ENCODE assay signal across 3 cellular contexts in genomic region chr14:38546932-38547551, GRCh38.
TF ChIP-seq lines count a peak whose summit lies in the region.

No MANE protein-coding gene starts in this region.

TF ChIP-seq in GM23338, 12 proteins besides CTCF, POLR2A, EP300 and RAD21 (continued from another document):
- TF ChIP-seq, protein P1, sequence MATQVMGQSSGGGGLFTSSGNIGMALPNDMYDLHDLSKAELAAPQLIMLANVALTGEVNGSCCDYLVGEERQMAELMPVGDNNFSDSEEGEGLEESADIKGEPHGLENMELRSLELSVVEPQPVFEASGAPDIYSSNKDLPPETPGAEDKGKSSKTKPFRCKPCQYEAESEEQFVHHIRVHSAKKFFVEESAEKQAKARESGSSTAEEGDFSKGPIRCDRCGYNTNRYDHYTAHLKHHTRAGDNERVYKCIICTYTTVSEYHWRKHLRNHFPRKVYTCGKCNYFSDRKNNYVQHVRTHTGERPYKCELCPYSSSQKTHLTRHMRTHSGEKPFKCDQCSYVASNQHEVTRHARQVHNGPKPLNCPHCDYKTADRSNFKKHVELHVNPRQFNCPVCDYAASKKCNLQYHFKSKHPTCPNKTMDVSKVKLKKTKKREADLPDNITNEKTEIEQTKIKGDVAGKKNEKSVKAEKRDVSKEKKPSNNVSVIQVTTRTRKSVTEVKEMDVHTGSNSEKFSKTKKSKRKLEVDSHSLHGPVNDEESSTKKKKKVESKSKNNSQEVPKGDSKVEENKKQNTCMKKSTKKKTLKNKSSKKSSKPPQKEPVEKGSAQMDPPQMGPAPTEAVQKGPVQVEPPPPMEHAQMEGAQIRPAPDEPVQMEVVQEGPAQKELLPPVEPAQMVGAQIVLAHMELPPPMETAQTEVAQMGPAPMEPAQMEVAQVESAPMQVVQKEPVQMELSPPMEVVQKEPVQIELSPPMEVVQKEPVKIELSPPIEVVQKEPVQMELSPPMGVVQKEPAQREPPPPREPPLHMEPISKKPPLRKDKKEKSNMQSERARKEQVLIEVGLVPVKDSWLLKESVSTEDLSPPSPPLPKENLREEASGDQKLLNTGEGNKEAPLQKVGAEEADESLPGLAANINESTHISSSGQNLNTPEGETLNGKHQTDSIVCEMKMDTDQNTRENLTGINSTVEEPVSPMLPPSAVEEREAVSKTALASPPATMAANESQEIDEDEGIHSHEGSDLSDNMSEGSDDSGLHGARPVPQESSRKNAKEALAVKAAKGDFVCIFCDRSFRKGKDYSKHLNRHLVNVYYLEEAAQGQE (IDR thresholded peaks at IDR 0.05; ENCODE audit: unreplicated experiment), result no peak

TF ChIP-seq in K562, 482 proteins besides CTCF, POLR2A, EP300 and RAD21 (continued from another document and continues in another):
- TF ChIP-seq GTF3C2 (IDR thresholded peaks at IDR 0.05; ENCODE audit: borderline replicate concordance, extremely low read depth, insufficient read length) (no peak), ZBTB2 (IDR thresholded peaks at IDR 0.05) (no peak), STAG1 (CRISPR knock-in tag; IDR thresholded peaks at IDR 0.05; ENCODE audit: borderline replicate concordance) (no peak), ZFP91 (CRISPR knock-in tag; IDR thresholded peaks at IDR 0.05) (no peak), ZNF785 (CRISPR knock-in tag; IDR thresholded peaks at IDR 0.05) (no peak), E2F3 (CRISPR knock-in tag; IDR thresholded peaks at IDR 0.05) (no peak), HDAC1 (IDR thresholded peaks at IDR 0.05) (no peak), ZNF175 (CRISPR knock-in tag; IDR thresholded peaks at IDR 0.05; ENCODE audit: low read depth) (no peak), MAFG (tag; conservative IDR thresholded peaks at IDR 0.05) (0 out of 2 replicates have a peak, but pooled peaks have one; percentile 21), ZNF584 (CRISPR knock-in tag; IDR thresholded peaks at IDR 0.05; ENCODE audit: low read depth) (no peak), MECOM (CRISPR knock-in tag; IDR thresholded peaks at IDR 0.05) (no peak), NRF1 (conservative IDR thresholded peaks at IDR 0.05 in 1 of 2, IDR thresholded peaks at IDR 0.05 in 1 of 2) (no peak), CHD4 (IDR thresholded peaks at IDR 0.05; ENCODE audit: insufficient read depth, insufficient replicate concordance, low read depth, low read length, poor library complexity, severe bottlenecking) (no peak), ZNF316 (IDR thresholded peaks at IDR 0.05) (peak; percentile 46), NR2C2 (CRISPR knock-in tag; IDR thresholded peaks at IDR 0.05) (no peak), NR2C2 (tag; IDR thresholded peaks at IDR 0.05) (no peak)
- TF ChIP-seq, protein P2, sequence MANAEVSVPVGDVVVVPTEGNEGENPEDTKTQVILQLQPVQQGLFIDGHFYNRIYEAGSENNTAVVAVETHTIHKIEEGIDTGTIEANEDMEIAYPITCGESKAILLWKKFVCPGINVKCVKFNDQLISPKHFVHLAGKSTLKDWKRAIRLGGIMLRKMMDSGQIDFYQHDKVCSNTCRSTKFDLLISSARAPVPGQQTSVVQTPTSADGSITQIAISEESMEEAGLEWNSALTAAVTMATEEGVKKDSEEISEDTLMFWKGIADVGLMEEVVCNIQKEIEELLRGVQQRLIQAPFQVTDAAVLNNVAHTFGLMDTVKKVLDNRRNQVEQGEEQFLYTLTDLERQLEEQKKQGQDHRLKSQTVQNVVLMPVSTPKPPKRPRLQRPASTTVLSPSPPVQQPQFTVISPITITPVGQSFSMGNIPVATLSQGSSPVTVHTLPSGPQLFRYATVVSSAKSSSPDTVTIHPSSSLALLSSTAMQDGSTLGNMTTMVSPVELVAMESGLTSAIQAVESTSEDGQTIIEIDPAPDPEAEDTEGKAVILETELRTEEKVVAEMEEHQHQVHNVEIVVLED (CRISPR knock-in tag; IDR thresholded peaks at IDR 0.05), result no peak
- TF ChIP-seq, protein P3, sequence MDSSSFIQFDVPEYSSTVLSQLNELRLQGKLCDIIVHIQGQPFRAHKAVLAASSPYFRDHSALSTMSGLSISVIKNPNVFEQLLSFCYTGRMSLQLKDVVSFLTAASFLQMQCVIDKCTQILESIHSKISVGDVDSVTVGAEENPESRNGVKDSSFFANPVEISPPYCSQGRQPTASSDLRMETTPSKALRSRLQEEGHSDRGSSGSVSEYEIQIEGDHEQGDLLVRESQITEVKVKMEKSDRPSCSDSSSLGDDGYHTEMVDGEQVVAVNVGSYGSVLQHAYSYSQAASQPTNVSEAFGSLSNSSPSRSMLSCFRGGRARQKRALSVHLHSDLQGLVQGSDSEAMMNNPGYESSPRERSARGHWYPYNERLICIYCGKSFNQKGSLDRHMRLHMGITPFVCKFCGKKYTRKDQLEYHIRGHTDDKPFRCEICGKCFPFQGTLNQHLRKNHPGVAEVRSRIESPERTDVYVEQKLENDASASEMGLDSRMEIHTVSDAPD (CRISPR knock-in tag; IDR thresholded peaks at IDR 0.05), result no peak

TF ChIP-seq in neural cell, 6 proteins besides CTCF, POLR2A, EP300 and RAD21 (continued from another document):
- TF ChIP-seq, protein P1 (IDR thresholded peaks at IDR 0.05; ENCODE audit: borderline replicate concordance), result no peak
- no peak for TF ChIP-seq SMC3 (conservative IDR thresholded peaks at IDR 0.05; ENCODE audit: poor library complexity)
- no peak for TF ChIP-seq MXI1 (conservative IDR thresholded peaks at IDR 0.05; ENCODE audit: poor library complexity, severe bottlenecking)
